In the genomic region with DNA sequence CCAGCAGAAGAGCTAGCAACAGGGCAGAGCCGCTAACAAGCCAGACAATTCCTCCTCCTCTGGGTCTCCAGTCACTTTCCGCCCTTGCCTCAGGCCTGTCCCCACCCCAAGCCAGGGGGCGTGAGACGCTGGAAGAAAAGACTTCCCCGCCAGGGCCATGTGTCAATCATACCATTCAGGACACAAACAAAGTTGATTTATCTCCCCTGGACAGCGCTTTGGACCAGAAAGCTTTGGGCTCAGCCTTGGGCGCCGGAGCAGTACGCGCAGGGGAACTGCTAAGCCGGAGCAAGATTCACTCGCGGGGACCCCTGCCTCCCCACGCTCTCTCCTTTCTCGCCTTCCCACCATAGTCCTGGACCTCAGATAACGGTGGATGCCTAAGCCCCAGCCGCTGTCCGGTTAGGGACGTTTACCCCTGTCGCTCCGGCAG, we compare ENCODE assay signal across 8 cellular contexts. TPM values are rescaled to one million over a fixed set of nuclear protein-coding genes. Genes with fewer than 3 reads are reported as not detected.
A peak's percentile ranks its signal among the peaks of the same experiment; 100 is the strongest.
DNase-seq lines count a peak whose midpoint lies in the region; ATAC-seq and TF ChIP-seq lines count a peak whose summit lies in the region.

No MANE protein-coding gene starts in this region.

- ATAC-seq in activated CD8-positive, alpha-beta memory T cell treated with anti-CD3 and anti-CD28 coated beads, Interleukin-2, amount 10 ng/mL, durations not matched to agents 7 days and 5 days: peak; percentile 12
- ATAC-seq in memory B cell (ENCODE audit: low read depth) (no peak), HG03571 (IDR thresholded peaks at IDR 0.05; ENCODE audit: unreplicated experiment) (no peak), HG03139 (IDR thresholded peaks at IDR 0.05; ENCODE audit: unreplicated experiment) (no peak)

- peak overlapping the region; percentile 56 for H3K4me3 Mint-ChIP-seq in activated CD8-positive, alpha-beta memory T cell treated with anti-CD3 and anti-CD28 coated beads, Interleukin-2, amount 10 ng/mL, durations not matched to agents 7 days and 5 days
- peak overlapping the region; percentile 66 for H3K4me3 Mint-ChIP-seq in memory B cell

- peaks cover 4% of the 10 kb centered on the region for H3K36me3 Mint-ChIP-seq in activated CD8-positive, alpha-beta memory T cell treated with anti-CD3 and anti-CD28 coated beads, Interleukin-2, amount 10 ng/mL, durations not matched to agents 7 days and 5 days
- H3K36me3 Mint-ChIP-seq in memory B cell: peaks cover 5% of the 10 kb centered on the region

- CTCF ChIA-PET in activated CD8-positive, alpha-beta memory T cell treated with anti-CD3 and anti-CD28 coated beads, Interleukin-2, amount 10 ng/mL, durations not matched to agents 7 days and 5 days (lab: Charles Lee): interaction anchor here (0.8 to 1.4 kb wide), 4 partner anchors 18 to 77 kb away, joined by 3 to 16 read pairs (median 4); no protein-coding TSS in a partner anchor

- TF ChIP-seq EP300 in tibial nerve (IDR thresholded peaks at IDR 0.05): no peak

- TF ChIP-seq CTCF in dorsolateral prefrontal cortex (IDR thresholded peaks at IDR 0.05 in 54 of 56, conservative IDR thresholded peaks at IDR 0.05 in 2 of 56; ENCODE audit: low read depth in 1 of 56, partially characterized antibody in 56 of 56) (peak in 1 of 56 donors; percentile 11), tibial nerve (IDR thresholded peaks at IDR 0.05) (no peak)

- H3K4me3 ChIP-seq in dorsolateral prefrontal cortex: peak overlapping the region; percentile 37 to 75 (median 61)
- H3K4me3 ChIP-seq in tibial nerve: peak overlapping the region; percentile 25 to 55 (median 48)

- intact Hi-C loops in dorsolateral prefrontal cortex (cut with DNase I): no loop called here

- H3K9me3 Mint-ChIP-seq in activated CD8-positive, alpha-beta memory T cell treated with anti-CD3 and anti-CD28 coated beads, Interleukin-2, amount 10 ng/mL, durations not matched to agents 7 days and 5 days (ENCODE audit: low read depth): peaks cover 4% of the 10 kb centered on the region
- H3K9me3 Mint-ChIP-seq in memory B cell: peaks cover 2% of the 10 kb centered on the region

- no peaks in the 10 kb centered on the region for H3K36me3 ChIP-seq in tibial nerve

- no peak overlapping the region for H3K27ac Mint-ChIP-seq in activated CD8-positive, alpha-beta memory T cell treated with anti-CD3 and anti-CD28 coated beads, Interleukin-2, amount 10 ng/mL, durations not matched to agents 7 days and 5 days
- no peak overlapping the region for H3K27ac Mint-ChIP-seq in memory B cell

- TF ChIP-seq POLR2A in tibial nerve (IDR thresholded peaks at IDR 0.05): no peak

- H3K27me3 ChIP-seq in dorsolateral prefrontal cortex: peaks cover 0 to 19% (median 0%) of the 10 kb centered on the region in 45 donors
- H3K27me3 ChIP-seq in tibial nerve: peaks cover 0 to 27% of the 10 kb centered on the region in 2 donors

- H3K9me3 ChIP-seq in tibial nerve: peaks cover 0 to 8% (median 3%) of the 10 kb centered on the region in 4 donors

- peaks cover 44% of the 10 kb centered on the region for H3K27me3 Mint-ChIP-seq in activated CD8-positive, alpha-beta memory T cell treated with anti-CD3 and anti-CD28 coated beads, Interleukin-2, amount 10 ng/mL, durations not matched to agents 7 days and 5 days
- H3K27me3 Mint-ChIP-seq in memory B cell: peaks cover 23% of the 10 kb centered on the region

- WGBS in tibial nerve, 2 donors: 8 to 10% methylated on average over 12 to 21 of the region's 21 CpGs

- peak overlapping the region in 42 of 59 donors; percentile 14 to 84 (median 63) for H3K27ac ChIP-seq in dorsolateral prefrontal cortex
- peak overlapping the region in 1 of 4 donors; percentile 45 for H3K27ac ChIP-seq in tibial nerve

- peak; percentile 35 for DNase-seq in activated CD8-positive, alpha-beta memory T cell treated with anti-CD3 and anti-CD28 coated beads, Interleukin-2, amount 10 ng/mL, durations not matched to agents 7 days and 5 days
- DNase-seq in activated CD8-positive, alpha-beta memory T cell treated with anti-CD3 and anti-CD28 coated beads, Interleukin-2, amount 50 U/mL, for 4 hours: no peak
- peak in 1 of 10 donors; percentile 45 for DNase-seq in dorsolateral prefrontal cortex
- no peak for DNase-seq in memory B cell (ENCODE audit: low spot score in 2 of 2)
- DNase-seq in tibial nerve (ENCODE audit: low spot score in 2 of 2): no peak
- no peak for DNase-seq in OCI-M2 (lab: John Stamatoyannopoulos, UW; ENCODE audit: unreplicated experiment)

- peaks cover 15% of the 10 kb centered on the region for H3K4me1 Mint-ChIP-seq in activated CD8-positive, alpha-beta memory T cell treated with anti-CD3 and anti-CD28 coated beads, Interleukin-2, amount 10 ng/mL, durations not matched to agents 7 days and 5 days
- peaks cover 12% of the 10 kb centered on the region for H3K4me1 Mint-ChIP-seq in memory B cell

- peaks cover 0 to 16% (median 9%) of the 10 kb centered on the region in 4 donors for H3K4me1 ChIP-seq in tibial nerve

RNA-seq across cellular contexts. Expression of gene LRRC2, which starts 0.5 kb away (rescaled TPM):
- under 1 TPM in 1 of 2 experiments, not detected in 1; 0.07 TPM for total RNA-seq in activated CD8-positive, alpha-beta memory T cell treated with anti-CD3 and anti-CD28 coated beads, Interleukin-2, amount 10 ng/mL, durations not matched to agents 7 days and 5 days
- total RNA-seq in dorsolateral prefrontal cortex: 10 to 100 TPM in 60 of 120 experiments, 1 to 10 TPM in 60; 1.8 to 21.6 (median 9.9) TPM
- total RNA-seq in tibial nerve: 1 to 10 TPM in 1 of 4 donors, under 1 TPM in 2, not detected in 1; 0.59 to 1.5 (median 0.60) TPM

RNA-seq across cellular contexts. Expression of gene FAM240A, which starts 46.7 kb away (rescaled TPM):
- not detected for total RNA-seq in activated CD8-positive, alpha-beta memory T cell treated with anti-CD3 and anti-CD28 coated beads, Interleukin-2, amount 10 ng/mL, durations not matched to agents 7 days and 5 days
- under 1 TPM in 1 of 120 experiments, not detected in 119; 0.30 TPM for total RNA-seq in dorsolateral prefrontal cortex
- under 1 TPM in 1 of 4 donors, not detected in 3; 0.22 TPM for total RNA-seq in tibial nerve
